ENCODE assay signal across 10 cellular contexts in the genomic region with DNA sequence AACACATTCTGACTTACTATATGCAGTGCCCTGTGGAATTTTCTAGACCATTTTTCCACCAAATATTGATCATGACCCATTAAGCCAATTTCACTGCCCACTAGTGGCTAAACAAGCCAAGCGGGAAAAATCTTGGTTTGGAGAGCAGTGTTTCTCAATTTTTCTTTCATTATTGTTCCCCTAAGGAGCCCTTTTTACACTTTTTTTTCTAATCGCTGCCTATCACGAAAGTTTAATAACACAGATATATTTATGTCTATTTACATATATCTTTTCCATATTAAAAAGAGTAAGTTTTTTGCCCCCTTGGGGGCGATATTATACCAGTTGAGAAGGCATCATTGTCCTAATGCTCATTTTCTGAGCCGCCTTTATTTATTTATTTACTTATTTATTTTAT. TPM values are rescaled to one million over a fixed set of nuclear protein-coding genes. Genes with fewer than 3 reads are reported as not detected.
DNase-seq lines count a peak whose midpoint lies in the region; ATAC-seq and TF ChIP-seq lines count a peak whose summit lies in the region.
"Had no signal": no experiment of that assay in that cellular context is flagged by ENCODE, and none has a peak within 500 bp of the region (broad histone marks: within the 10 kb centered on the region; RNA-seq: fewer than 3 reads in every experiment).

No MANE protein-coding gene starts in this region.

- DNase-seq in left ventricle myocardium inferior (no peak), Right ventricle myocardium inferior (ENCODE audit: missing footprints) (no peak), SK-N-SH (no peak), upper lobe of right lung (no peak), kidney tubule cell (ENCODE audit: low spot score) (no peak)
- DNase-seq in NK-92 treated with Interleukin-12 subunit alpha and Interleukin-12 subunit beta, amount 100 ng/mL, for 24 hours (lab: John Stamatoyannopoulos, UW): no peak
- no peak for DNase-seq in stimulated activated CD8-positive, alpha-beta memory T cell treated with anti-CD3 and anti-CD28 coated beads, Interleukin-4, amount 100 ng/mL, for 48 hours

- H3K27ac ChIP-seq in left ventricle myocardium inferior (replicated peaks): no peak overlapping the region
- H3K27ac ChIP-seq in SK-N-SH (ENCODE audit: low read depth in 2 of 2, low read length in 1 of 2): no peak overlapping the region
- no peak overlapping the region for H3K27ac ChIP-seq in gastroesophageal sphincter
- no peak overlapping the region for H3K27ac ChIP-seq in upper lobe of right lung

- H4K20me1 ChIP-seq in SK-N-SH (ENCODE audit: insufficient read depth): no peaks in the 10 kb centered on the region

- no peaks in the 10 kb centered on the region for H3K36me3 ChIP-seq in left ventricle myocardium inferior
- H3K36me3 ChIP-seq in SK-N-SH (replicated peaks in 1 of 2; ENCODE audit: control insufficient read depth in 1 of 2, insufficient read depth in 2 of 2, low read length in 1 of 2): no peaks in the 10 kb centered on the region
- no peaks in the 10 kb centered on the region for H3K36me3 ChIP-seq in gastroesophageal sphincter
- H3K36me3 ChIP-seq in upper lobe of right lung: no peaks in the 10 kb centered on the region

- peaks cover under 1% of the 10 kb centered on the region for H3K27me3 ChIP-seq in left ventricle myocardium inferior (ENCODE audit: low read depth)
- H3K27me3 ChIP-seq in SK-N-SH (ENCODE audit: insufficient read depth): no peaks in the 10 kb centered on the region
- H3K27me3 ChIP-seq in gastroesophageal sphincter: peaks cover 48% of the 10 kb centered on the region
- H3K27me3 ChIP-seq in upper lobe of right lung: no peaks in the 10 kb centered on the region

- no peaks in the 10 kb centered on the region for H3F3A ChIP-seq in SK-N-SH (replicated peaks; ENCODE audit: insufficient read depth)

- H3K9ac ChIP-seq in SK-N-SH: no peak overlapping the region

- H3K4me1 ChIP-seq in left ventricle myocardium inferior: no peaks in the 10 kb centered on the region
- no peaks in the 10 kb centered on the region for H3K4me1 ChIP-seq in SK-N-SH (ENCODE audit: control insufficient read depth in 1 of 2, insufficient read depth in 2 of 2, low read depth in 1 of 2, low read length in 1 of 2)
- H3K4me1 ChIP-seq in gastroesophageal sphincter: no peaks in the 10 kb centered on the region
- H3K4me1 ChIP-seq in upper lobe of right lung: no peaks in the 10 kb centered on the region

- no peak overlapping the region for H3K4me2 ChIP-seq in SK-N-SH

- peak; percentile 60 for TF ChIP-seq CTCF in left ventricle myocardium inferior (IDR thresholded peaks at IDR 0.05; ENCODE audit: borderline replicate concordance)
- peak; percentile 69 for TF ChIP-seq CTCF in SK-N-SH (IDR thresholded peaks at IDR 0.05)
- peak in 3 of 4 experiments; percentile 24 to 53 (median 34) for TF ChIP-seq CTCF in gastroesophageal sphincter (IDR thresholded peaks at IDR 0.05)
- TF ChIP-seq CTCF in upper lobe of right lung (IDR thresholded peaks at IDR 0.05): peak; percentile 46

- no peak for ATAC-seq in Right ventricle myocardium inferior
- ATAC-seq in gastroesophageal sphincter: no peak
- no peak for ATAC-seq in upper lobe of right lung

- H3K9me2 ChIP-seq in SK-N-SH: no peaks in the 10 kb centered on the region

- TF ChIP-seq POLR2A in gastroesophageal sphincter (IDR thresholded peaks at IDR 0.05): no peak

- POLR2A ChIA-PET in SK-N-SH (lab: Yijun Ruan, JAX): interaction anchor here (1.3 kb wide), 1 partner anchor 11 kb away, joined by 5 read pairs; a partner anchor contains a TSS

- H3K9me3 ChIP-seq in left ventricle myocardium inferior (replicated peaks) (no peaks in the 10 kb centered on the region), SK-N-SH (no peaks in the 10 kb centered on the region), gastroesophageal sphincter (no peaks in the 10 kb centered on the region), upper lobe of right lung (no peaks in the 10 kb centered on the region)

- CTCF ChIA-PET in SK-N-SH (lab: Yijun Ruan, JAX): interaction anchor here (0.7 to 4.0 kb wide), 12 partner anchors 8 to 71 kb away, joined by 3 to 30 read pairs (median 4); a partner anchor contains a TSS

- no peak overlapping the region for H2AFZ ChIP-seq in SK-N-SH (ENCODE audit: low read depth)

- TF ChIP-seq EP300 in SK-N-SH (IDR thresholded peaks at IDR 0.05; ENCODE audit: borderline replicate concordance in 1 of 2, low read depth in 1 of 2, low read length in 1 of 2) (no peak), gastroesophageal sphincter (IDR thresholded peaks at IDR 0.05) (no peak)

- no peaks in the 10 kb centered on the region for H3K79me2 ChIP-seq in SK-N-SH (ENCODE audit: insufficient read depth)

- TF ChIP-seq RAD21 in SK-N-SH (IDR thresholded peaks at IDR 0.05; ENCODE audit: low read length): peak; percentile 71

- WGBS in SK-N-SH (ENCODE audit: low lambda C conversion rate): 22% methylated on average over 5 of the region's 5 CpGs
- 9 to 17% methylated on average over 5 of the region's 5 CpGs for WGBS in gastroesophageal sphincter (ENCODE audit: low coverage in 1 of 2), 2 donors

- intact Hi-C loops in left ventricle myocardium inferior (cut with micrococcal nuclease): no loop called here
- intact Hi-C loops in Right ventricle myocardium inferior (cut with DNase I): no loop called here
- intact Hi-C loops in upper lobe of right lung (cut with DNase I): no loop called here

- H3K4me3 ChIP-seq in left ventricle myocardium inferior (no peak overlapping the region), SK-N-SH (ENCODE audit: low read depth in 2 of 2, low read length in 1 of 2) (no peak overlapping the region), gastroesophageal sphincter (no peak overlapping the region), upper lobe of right lung (no peak overlapping the region)

TF ChIP-seq in SK-N-SH, 30 proteins besides CTCF, POLR2A, EP300 and RAD21:
- TF ChIP-seq SMC3 (IDR thresholded peaks at IDR 0.05; ENCODE audit: low read depth, low read length) (0 out of 2 replicates have a peak, but pooled peaks have one; percentile 8), TCF12 (IDR thresholded peaks at IDR 0.05) (no peak)

RNA-seq across cellular contexts. Expression of a gene that starts 10.8 kb away (rescaled TPM):
- not detected for total RNA-seq in left ventricle myocardium inferior
- not detected for total RNA-seq in Right ventricle myocardium inferior
- 2.3 and 3.8 TPM in 2 replicates for polyA plus RNA-seq in SK-N-SH (2012; rRNA removed)
- 2.2 and 4.1 TPM in 2 replicates for polyA plus RNA-seq in SK-N-SH (2012; cell fraction: cytosol; rRNA removed)
- polyA plus RNA-seq in SK-N-SH (2012; cell fraction: nucleus; rRNA removed): 6.9 and 8.9 TPM in 2 replicates
- not detected for total RNA-seq in gastroesophageal sphincter
- not detected for total RNA-seq in upper lobe of right lung
- total RNA-seq: omental fat pad had no signal

RNA-seq across cellular contexts. Expression of a gene that starts 18.8 kb away (rescaled TPM):
- total RNA-seq in left ventricle myocardium inferior: not detected
- not detected for total RNA-seq in Right ventricle myocardium inferior
- polyA plus RNA-seq in SK-N-SH (2012; rRNA removed): not detected in 2 replicates
- polyA plus RNA-seq in SK-N-SH (2012; cell fraction: cytosol; rRNA removed): not detected in 2 replicates
- polyA plus RNA-seq in SK-N-SH (2012; cell fraction: nucleus; rRNA removed): not detected in 2 replicates
- not detected for total RNA-seq in gastroesophageal sphincter
- not detected for total RNA-seq in upper lobe of right lung
- total RNA-seq: omental fat pad had no signal
- polyA plus RNA-seq: thymus had no signal

RNA-seq across cellular contexts. Expression of a gene that starts 23.7 kb away (rescaled TPM):
- total RNA-seq in left ventricle myocardium inferior (3,337 TPM), Right ventricle myocardium inferior (4,126 TPM), gastroesophageal sphincter (1,000 to 10,000 TPM; 1,018 to 1,914 (median 1,258) TPM), upper lobe of right lung (689 TPM)
- 437 and 641 TPM in 2 replicates for polyA plus RNA-seq in SK-N-SH (2012; rRNA removed)
- polyA plus RNA-seq in SK-N-SH (2012; cell fraction: cytosol; rRNA removed): 251 and 406 TPM in 2 replicates
- polyA plus RNA-seq in SK-N-SH (2012; cell fraction: nucleus; rRNA removed): 575 and 643 TPM in 2 replicates

RNA-seq across cellular contexts. Expression of a gene that starts 31.0 kb away (rescaled TPM):
- 0.66 TPM for total RNA-seq in left ventricle myocardium inferior
- 0.35 TPM for total RNA-seq in Right ventricle myocardium inferior
- 10.3 and 10.4 TPM in 2 replicates for polyA plus RNA-seq in SK-N-SH (2012; rRNA removed)
- polyA plus RNA-seq in SK-N-SH (2012; cell fraction: cytosol; rRNA removed): 2.3 and 4.3 TPM in 2 replicates
- 58.4 and 67.6 TPM in 2 replicates for polyA plus RNA-seq in SK-N-SH (2012; cell fraction: nucleus; rRNA removed)
- total RNA-seq in gastroesophageal sphincter: under 1 TPM in 3 of 4 donors, not detected in 1; 0.77 to 0.81 (median 0.78) TPM
- 2.6 TPM for total RNA-seq in upper lobe of right lung

RNA-seq across cellular contexts. Expression of a gene that starts 34.0 kb away (rescaled TPM):
- total RNA-seq in left ventricle myocardium inferior: 32.2 TPM
- total RNA-seq in Right ventricle myocardium inferior: 37.8 TPM
- polyA plus RNA-seq in SK-N-SH (2012; rRNA removed): 325 and 339 TPM in 2 replicates
- polyA plus RNA-seq in SK-N-SH (2012; cell fraction: cytosol; rRNA removed): 180 and 242 TPM in 2 replicates
- 296 and 355 TPM in 2 replicates for polyA plus RNA-seq in SK-N-SH (2012; cell fraction: nucleus; rRNA removed)
- 10 to 100 TPM; 41.2 to 58.5 (median 48.6) TPM for total RNA-seq in gastroesophageal sphincter
- total RNA-seq in upper lobe of right lung: 74.2 TPM
